Comparison of ENCODE assay signal across 26 cellular contexts in genomic region chr2:157822533-157822932, GRCh38.
"Had no signal": no experiment of that assay in that cellular context is flagged by ENCODE, and none has a peak within 500 bp of the region (broad histone marks: within the 10 kb centered on the region; RNA-seq: fewer than 3 reads in every experiment).

No MANE protein-coding gene starts in this region.

- H3K4me1 Mint-ChIP-seq: stimulated activated memory B cell treated with anti-CD40 and anti-IgM and Interleukin-4, amounts not matched to agents 10 μg/mL and 1 μg/mL and 100 μg/mL, for 72 hours had no signal

- H3K4me3 ChIP-seq: esophagus squamous epithelium, neural progenitor cell, spleen, thoracic aorta, transverse colon, upper lobe of right lung, vagina had no signal

- H3K27me3 ChIP-seq: esophagus squamous epithelium, neural progenitor cell, spleen, transverse colon, upper lobe of right lung, vagina had no signal

- H3K9me3 ChIP-seq: esophagus squamous epithelium, spleen, thoracic aorta, transverse colon, upper lobe of right lung, vagina had no signal

- DNase-seq: cortex of kidney; effector memory CD8-positive, alpha-beta T cell; erythroblast; esophagus squamous epithelium; foreskin melanocyte; hypothalamus; immature natural killer cell; islet precursor cell; kidney glomerular epithelial cell; left colon; mesendoderm; midbrain; naive thymus-derived CD4-positive, alpha-beta T cell; spleen; stimulated activated CD4-positive, alpha-beta T cell treated with anti-CD3 and anti-CD28 coated beads, Interleukin-4, amount 100 ng/mL, for 4 hours; stimulated activated naive CD8-positive, alpha-beta T cell treated with anti-CD3 and anti-CD28 coated beads, Interleukin-15, Interleukin-2, amounts not matched to agents 100 U/mL and 50 U/mL, for 24 hours; transverse colon; upper lobe of right lung had no signal

- H3K9me3 Mint-ChIP-seq: effector memory CD8-positive, alpha-beta T cell; immature natural killer cell; naive thymus-derived CD4-positive, alpha-beta T cell; nephron; stimulated activated memory B cell treated with anti-CD40 and anti-IgM and Interleukin-4, amounts not matched to agents 10 μg/mL and 1 μg/mL and 100 μg/mL, for 72 hours had no signal

- H3K79me2 ChIP-seq: parathyroid adenoma had no signal

- H3K27ac ChIP-seq: esophagus squamous epithelium, neural progenitor cell, parathyroid adenoma, spleen, upper lobe of right lung, vagina had no signal

- H3K27me3 Mint-ChIP-seq: effector memory CD8-positive, alpha-beta T cell; naive thymus-derived CD4-positive, alpha-beta T cell; progenitor cell of endocrine pancreas; stimulated activated memory B cell treated with anti-CD40 and anti-IgM and Interleukin-4, amounts not matched to agents 10 μg/mL and 1 μg/mL and 100 μg/mL, for 72 hours had no signal

- H3K4me1 ChIP-seq: neural progenitor cell, parathyroid adenoma, upper lobe of right lung had no signal

- H3K4me3 Mint-ChIP-seq: effector memory CD8-positive, alpha-beta T cell; immature natural killer cell; naive thymus-derived CD4-positive, alpha-beta T cell; nephron; neural progenitor cell; stimulated activated memory B cell treated with anti-CD40 and anti-IgM and Interleukin-4, amounts not matched to agents 10 μg/mL and 1 μg/mL and 100 μg/mL, for 72 hours had no signal

- FAIRE-seq: endometrium had no signal

- ATAC-seq: effector memory CD8-positive, alpha-beta T cell; left colon; naive thymus-derived CD4-positive, alpha-beta T cell; stimulated activated memory B cell treated with anti-CD40 and anti-IgM and Interleukin-4, amounts not matched to agents 10 μg/mL and 1 μg/mL and 100 μg/mL, for 72 hours; stimulated activated naive CD8-positive, alpha-beta T cell treated with anti-CD3 and anti-CD28 coated beads, Interleukin-15, Interleukin-2, amounts not matched to agents 100 U/mL and 50 U/mL, for 24 hours; upper lobe of right lung had no signal

- H3K27ac Mint-ChIP-seq: immature natural killer cell; neural progenitor cell; progenitor cell of endocrine pancreas; stimulated activated memory B cell treated with anti-CD40 and anti-IgM and Interleukin-4, amounts not matched to agents 10 μg/mL and 1 μg/mL and 100 μg/mL, for 72 hours had no signal

- H3K9ac ChIP-seq: neural progenitor cell, parathyroid adenoma had no signal

- H2AFZ ChIP-seq: neural progenitor cell, parathyroid adenoma had no signal

- H3K36me3 ChIP-seq: neural progenitor cell, vagina had no signal

- H3K4me2 ChIP-seq: neural progenitor cell had no signal
